In genomic region chr15:35657679-35658201, GRCh38 we compare ENCODE assay signal across 16 cellular contexts.
DNase-seq lines count a peak whose midpoint lies in the region; ATAC-seq, FAIRE-seq and TF ChIP-seq lines count a peak whose summit lies in the region.
"Had no signal": no experiment of that assay in that cellular context is flagged by ENCODE, and none has a peak within 500 bp of the region (broad histone marks: within the 10 kb centered on the region; RNA-seq: fewer than 3 reads in every experiment).

No MANE protein-coding gene starts in this region.

- DNase-seq in Daoy (ENCODE audit: low read depth) (peak; percentile 76), brain microvascular endothelial cell (peak; percentile 39), trophoblast cell (peak; percentile 31 to 57), mucosa of descending colon (no peak), GM12892 (ENCODE audit: insufficient read length) (no peak), DMS153 (lab: John Stamatoyannopoulos, UW) (no peak)
- DNase-seq: anterior cingulate cortex, NCI-H1092 treated with DMSO at 0.1 percent for 48 hours, NCI-H69 had no signal

- no peak overlapping the region for H3K27ac ChIP-seq in HEK293 (ENCODE audit: extremely low read depth, low read depth, low read length)
- H3K27ac ChIP-seq in brain microvascular endothelial cell, result peak overlapping the region; percentile 20
- H3K27ac ChIP-seq in trophoblast cell (ENCODE audit: low read depth, low read length), result no peak overlapping the region
- H3K27ac ChIP-seq: HL-60, SK-N-MC had no signal

- no peak for FAIRE-seq in GM12892 (lab: Jason Lieb, UNC)
- FAIRE-seq: endothelial cell of umbilical vein, islet of Langerhans had no signal

- no peak overlapping the region for H4K12ac ChIP-seq in trophoblast cell (ENCODE audit: low read depth, low read length)

- H3K36me3 ChIP-seq in HEK293 (ENCODE audit: control insufficient read depth in 2 of 2, insufficient read depth in 1 of 2, low read length in 2 of 2) (no peaks in the 10 kb centered on the region), brain microvascular endothelial cell (replicated peaks) (no peaks in the 10 kb centered on the region), trophoblast cell (ENCODE audit: control insufficient read depth in 1 of 2, insufficient read depth in 2 of 2, low read length in 2 of 2) (no peaks in the 10 kb centered on the region), mucosa of descending colon (ENCODE audit: low read depth) (no peaks in the 10 kb centered on the region)

- H2BK12ac ChIP-seq in trophoblast cell (ENCODE audit: low read length), result no peak overlapping the region

- H3K79me2 ChIP-seq in trophoblast cell (ENCODE audit: control insufficient read depth, insufficient read depth, low read length, poor library complexity), result no peaks in the 10 kb centered on the region

- no peak overlapping the region for H3K4me3 ChIP-seq in HEK293 (ENCODE audit: low read depth, low read length)
- no peak overlapping the region for H3K4me3 ChIP-seq in brain microvascular endothelial cell (ENCODE audit: low read depth, low read length)
- H3K4me3 ChIP-seq in trophoblast cell (ENCODE audit: low read depth, low read length), result no peak overlapping the region
- H3K4me3 ChIP-seq in mucosa of descending colon, result no peak overlapping the region
- H3K4me3 ChIP-seq: SK-N-MC had no signal

- no peak overlapping the region for H3K18ac ChIP-seq in trophoblast cell (ENCODE audit: low read length)

- no peak overlapping the region for H2AK5ac ChIP-seq in trophoblast cell (ENCODE audit: low read length)

- H4K8ac ChIP-seq in trophoblast cell (ENCODE audit: low read depth, low read length), result no peak overlapping the region

- no peak overlapping the region for H2AFZ ChIP-seq in trophoblast cell (ENCODE audit: insufficient read depth, low read length, poor library complexity)

- H3K4me1 ChIP-seq in HEK293 (ENCODE audit: control insufficient read depth, insufficient read depth, low read length) (peaks cover 2% of the 10 kb centered on the region; the same call in 1 of the 2 replicates), trophoblast cell (ENCODE audit: control insufficient read depth in 1 of 2, insufficient read depth in 2 of 2, low read length in 2 of 2) (no peaks in the 10 kb centered on the region), mucosa of descending colon (ENCODE audit: low read depth) (no peaks in the 10 kb centered on the region)

- CTCF ChIA-PET in HEK293 (lab: Yijun Ruan, JAX), result no interaction called here

- WGBS in trophoblast cell (ENCODE audit: extremely low coverage, insufficient coverage, insufficient read length), result no CpG with 5 or more reads among the region's 3 CpGs

- H2BK120ac ChIP-seq in trophoblast cell (ENCODE audit: insufficient read depth, low read length, poor library complexity), result no peak overlapping the region

- in situ Hi-C loops in brain microvascular endothelial cell (cut with HindIII; ENCODE audit: low pct_ligation_motif_present, low sequenced_read_pairs), result no loop called here

- intact Hi-C loops in mucosa of descending colon (cut with DNase I, micrococcal nuclease), result no loop called here

- H3K14ac ChIP-seq in trophoblast cell (ENCODE audit: low read length), result no peak overlapping the region

- H3K23ac ChIP-seq in trophoblast cell (ENCODE audit: low read length), result no peak overlapping the region

- no peaks in the 10 kb centered on the region for H3K79me1 ChIP-seq in trophoblast cell (ENCODE audit: low read length)

- H3K9me3 ChIP-seq in HEK293 (ENCODE audit: control insufficient read depth, insufficient read depth, low read depth, low read length) (no peaks in the 10 kb centered on the region), trophoblast cell (ENCODE audit: insufficient read depth, low read depth, low read length) (no peaks in the 10 kb centered on the region), mucosa of descending colon (no peaks in the 10 kb centered on the region)

- ATAC-seq in GM21737 (IDR thresholded peaks at IDR 0.05; ENCODE audit: unreplicated experiment) (no peak), mucosa of descending colon (no peak)
- ATAC-seq: activated CD4-positive, CD25-positive, alpha-beta regulatory T cell treated with anti-CD3 and anti-CD28 coated beads, Interleukin-2, amount 50 U/mL, for 24 hours had no signal

- H4K91ac ChIP-seq in trophoblast cell (ENCODE audit: low read depth, low read length), result no peak overlapping the region

- TF ChIP-seq CTCF in HEK293 (tag by site-specific recombination; IDR thresholded peaks at IDR 0.05) (no peak), brain microvascular endothelial cell (IDR thresholded peaks at IDR 0.05; ENCODE audit: low read depth, low read length, missing control alignments) (no peak), mucosa of descending colon (IDR thresholded peaks at IDR 0.05) (no peak)

- POLR2A ChIA-PET in HEK293 (lab: Yijun Ruan, JAX), result no interaction called here

- no peak overlapping the region for H3K9ac ChIP-seq in trophoblast cell (ENCODE audit: low read length)

- TF ChIP-seq POLR2A in GM12892 (IDR thresholded peaks at IDR 0.05; ENCODE audit: low read depth, low read length), result no peak

- H3K4me2 ChIP-seq in trophoblast cell (ENCODE audit: low read length), result no peak overlapping the region

- H2BK5ac ChIP-seq in trophoblast cell (ENCODE audit: low read depth, low read length, poor library complexity), result no peak overlapping the region

- H3K27me3 ChIP-seq in brain microvascular endothelial cell (replicated peaks) (no peaks in the 10 kb centered on the region), trophoblast cell (ENCODE audit: insufficient read depth, low read length) (no peaks in the 10 kb centered on the region)

- H3K4ac ChIP-seq in trophoblast cell (ENCODE audit: low read depth, low read length), result no peak overlapping the region

TF ChIP-seq in HEK293, 187 proteins besides CTCF, POLR2A, EP300 and RAD21:
- TF ChIP-seq ZNF518A (tag by site-specific recombination; conservative IDR thresholded peaks at IDR 0.05; ENCODE audit: low read depth) (no peak), ZFHX2 (tag by site-specific recombination; conservative IDR thresholded peaks at IDR 0.05) (0 out of 2 replicates have a peak, but pooled peaks have one; percentile 7), ZNF488 (tag by site-specific recombination; IDR thresholded peaks at IDR 0.05) (no peak), ZNF626 (tag by site-specific recombination; IDR thresholded peaks at IDR 0.05) (no peak), ZNF544 (tag by site-specific recombination; IDR thresholded peaks at IDR 0.05) (no peak)

Comparison
In these comparisons a context has a peak if more than half of its experiments do, and no peak if none do; other contexts are left out.
1. DNase-seq: peak in Daoy (single experiment), brain microvascular endothelial cell (single experiment) and trophoblast cell (2 of 2); none in mucosa of descending colon (0 of 3), GM12892 (single experiment) and DMS153 (single experiment).